Comparison of ENCODE assay signal across 1 cellular context in genomic region chrX:55159556-55159955, GRCh38.
TF ChIP-seq lines count a peak whose summit lies in the region.

No MANE protein-coding gene starts in this region.

TF ChIP-seq in GM23338, 12 proteins besides CTCF, POLR2A, EP300 and RAD21 (continued from another document):
- TF ChIP-seq POLR2AphosphoS5 (IDR thresholded peaks at IDR 0.05; ENCODE audit: low read depth) (no peak), ZNF331 (CRISPR knock-in tag; IDR thresholded peaks at IDR 0.05; ENCODE audit: low read depth) (no peak), ETS1 (IDR thresholded peaks at IDR 0.05) (no peak), EZH2phosphoT487 (IDR thresholded peaks at IDR 0.05; ENCODE audit: unreplicated experiment) (no peak), REST (IDR thresholded peaks at IDR 0.05; ENCODE audit: unreplicated experiment) (no peak), EZH2 (IDR thresholded peaks at IDR 0.05; ENCODE audit: low read depth, unreplicated experiment) (no peak), JUNB (IDR thresholded peaks at IDR 0.05; ENCODE audit: unreplicated experiment) (no peak)
